Comparison of ENCODE assay signal across 15 cellular contexts in the genomic region with DNA sequence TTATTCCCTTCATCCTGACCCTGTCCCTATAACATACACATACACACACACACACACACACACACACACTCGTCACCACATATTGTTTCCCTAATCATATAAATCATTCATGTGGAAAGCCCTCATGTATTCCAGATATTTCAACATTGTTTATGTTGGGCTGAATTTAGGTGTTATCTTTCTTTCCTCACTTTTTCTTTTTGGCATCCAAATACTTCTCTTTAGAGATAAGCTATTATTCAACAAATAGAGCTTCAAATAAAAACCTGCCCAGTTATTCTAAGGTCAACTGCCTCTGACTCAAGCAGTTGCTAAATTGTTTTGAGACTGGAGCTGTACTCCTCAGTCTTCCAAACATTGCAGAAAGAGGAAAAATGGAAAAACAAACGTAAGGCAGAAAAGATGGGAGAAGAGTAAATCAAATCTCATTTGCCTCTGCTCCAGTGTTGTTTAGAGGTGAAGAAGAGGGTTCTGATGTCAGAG.
DNase-seq lines count a peak whose midpoint lies in the region; ATAC-seq and TF ChIP-seq lines count a peak whose summit lies in the region.
"Had no signal": no experiment of that assay in that cellular context is flagged by ENCODE, and none has a peak within 500 bp of the region (broad histone marks: within the 10 kb centered on the region; RNA-seq: fewer than 3 reads in every experiment).

No MANE protein-coding gene starts in this region.

- no peaks in the 10 kb centered on the region for H3K36me3 Mint-ChIP-seq in activated CD8-positive, alpha-beta memory T cell treated with anti-CD3 and anti-CD28 coated beads, Interleukin-2, amount 10 ng/mL, durations not matched to agents 7 days and 5 days
- H3K36me3 Mint-ChIP-seq: activated naive CD4-positive, alpha-beta T cell treated with anti-CD3 and anti-CD28 coated beads, Interleukin-2, amount 50 U/mL, for 72 hours had no signal

- H3K9me2 ChIP-seq in GM23248 (ENCODE audit: insufficient read depth): no peaks in the 10 kb centered on the region

- ATAC-seq in heart right ventricle: peak in 7 of 8 donors; percentile 58 to 81 (median 68)
- no peak for ATAC-seq in activated CD8-positive, alpha-beta memory T cell treated with anti-CD3 and anti-CD28 coated beads, Interleukin-2, amount 10 ng/mL, durations not matched to agents 7 days and 5 days
- ATAC-seq: activated naive CD4-positive, alpha-beta T cell treated with anti-CD3 and anti-CD28 coated beads, Interleukin-2, amount 50 U/mL, for 72 hours; left lobe of liver had no signal

- 35 to 36% methylated on average over 2 of the region's 2 CpGs for WGBS in GM23248 (ENCODE audit: low coverage in 1 of 2, low lambda C conversion rate in 2 of 2, missing lambda C conversion rate in 2 of 2), 2 experiments
- 58% methylated on average over 2 of the region's 2 CpGs for WGBS in heart right ventricle, 2 donors

- no peak overlapping the region for H3K4me3 Mint-ChIP-seq in activated CD8-positive, alpha-beta memory T cell treated with anti-CD3 and anti-CD28 coated beads, Interleukin-2, amount 10 ng/mL, durations not matched to agents 7 days and 5 days
- H3K4me3 Mint-ChIP-seq: B cell had no signal

- H3K9ac ChIP-seq in GM23248: peak overlapping the region; percentile 47; the same call in 1 of the 2 replicates

- H3K4me1 ChIP-seq in GM23248 (ENCODE audit: insufficient read depth): peaks cover 51% of the 10 kb centered on the region
- H3K4me1 ChIP-seq in heart right ventricle: peaks cover 0 to 24% (median 0%) of the 10 kb centered on the region in 9 donors

- CTCF ChIA-PET in activated CD8-positive, alpha-beta memory T cell treated with anti-CD3 and anti-CD28 coated beads, Interleukin-2, amount 10 ng/mL, durations not matched to agents 7 days and 5 days (lab: Charles Lee): no interaction called here

- peak overlapping the region; percentile 64 for H3K4me2 ChIP-seq in GM23248 (ENCODE audit: unreplicated experiment)

- H3K4me1 Mint-ChIP-seq in activated CD8-positive, alpha-beta memory T cell treated with anti-CD3 and anti-CD28 coated beads, Interleukin-2, amount 10 ng/mL, durations not matched to agents 7 days and 5 days: no peaks in the 10 kb centered on the region
- H3K4me1 Mint-ChIP-seq: B cell had no signal

- H3K36me3 ChIP-seq in GM23248 (ENCODE audit: low read depth) (no peaks in the 10 kb centered on the region), heart right ventricle (no peaks in the 10 kb centered on the region)
- H3K36me3 ChIP-seq: WERI-Rb-1 had no signal

- H2AFZ ChIP-seq in GM23248: no peak overlapping the region

- H3K79me2 ChIP-seq in GM23248 (ENCODE audit: insufficient read depth): no peaks in the 10 kb centered on the region

- peaks cover 4% of the 10 kb centered on the region for H3K27me3 Mint-ChIP-seq in activated CD8-positive, alpha-beta memory T cell treated with anti-CD3 and anti-CD28 coated beads, Interleukin-2, amount 10 ng/mL, durations not matched to agents 7 days and 5 days
- H3K27me3 Mint-ChIP-seq: B cell had no signal

- intact Hi-C loops in heart right ventricle (cut with DNase I): loop anchor here in 1 of 10 donors (10.0 kb wide), 1 partner anchor 213 kb away; the partner anchor contains the start of gene GAS1

- peaks cover 34% of the 10 kb centered on the region for H3F3A ChIP-seq in GM23248 (ENCODE audit: insufficient read depth)

- H3K4me3 ChIP-seq in GM23248: no peak overlapping the region
- H3K4me3 ChIP-seq in astrocyte of the cerebellum (ENCODE audit: low read depth, low read length): no peak overlapping the region
- no peak overlapping the region for H3K4me3 ChIP-seq in heart right ventricle
- no peak overlapping the region for H3K4me3 ChIP-seq in skeletal muscle cell (ENCODE audit: low read depth, low read length)
- H3K4me3 ChIP-seq: SK-N-MC had no signal

- no peak for TF ChIP-seq CTCF in astrocyte of the cerebellum (IDR thresholded peaks at IDR 0.05; ENCODE audit: low read depth, low read length, missing control alignments)
- no peak for TF ChIP-seq CTCF in heart right ventricle (IDR thresholded peaks at IDR 0.05)

- H3K27me3 ChIP-seq in GM23248 (replicated peaks; ENCODE audit: insufficient read depth): no peaks in the 10 kb centered on the region
- H3K27me3 ChIP-seq in heart right ventricle: no peaks in the 10 kb centered on the region

- H4K20me1 ChIP-seq in GM23248 (ENCODE audit: insufficient read depth): no peaks in the 10 kb centered on the region

- DNase-seq in GM23248 (peak; percentile 70), astrocyte of the cerebellum (ENCODE audit: low read depth) (peak; percentile 43), heart right ventricle (no peak), skeletal muscle cell (ENCODE audit: low read depth) (peak; percentile 47), SHP77 (lab: John Stamatoyannopoulos, UW) (no peak), foreskin melanocyte (no peak), MV-4-11 (lab: John Stamatoyannopoulos, UW) (no peak)
- DNase-seq in activated CD8-positive, alpha-beta memory T cell treated with anti-CD3 and anti-CD28 coated beads, Interleukin-2, amount 10 ng/mL, durations not matched to agents 7 days and 5 days: no peak
- DNase-seq: MM.1S, NCI-H2171 treated with DMSO at 0.1 percent for 48 hours, WERI-Rb-1 had no signal

- peak overlapping the region; percentile 79 for H3K27ac ChIP-seq in GM23248
- H3K27ac ChIP-seq in heart right ventricle: peak overlapping the region in 8 of 10 donors; percentile 20 to 67 (median 56)
- H3K27ac ChIP-seq: SK-N-MC, WERI-Rb-1 had no signal

- H3K9me3 ChIP-seq in GM23248 (ENCODE audit: low read depth) (no peaks in the 10 kb centered on the region), heart right ventricle (peaks cover 0 to 6% (median 0%) of the 10 kb centered on the region in 11 donors)

- in situ Hi-C loops in GM23248 (cut with MboI): loop anchor here (5.0 kb wide), 1 partner anchor 51 kb away; no protein-coding TSS in a partner anchor
- in situ Hi-C loops in astrocyte of the cerebellum (cut with HindIII; ENCODE audit: low sequenced_read_pairs): loop anchor here (5.0 kb wide), 1 partner anchor 94 kb away; no protein-coding TSS in a partner anchor

- H3K9me3 Mint-ChIP-seq in activated CD8-positive, alpha-beta memory T cell treated with anti-CD3 and anti-CD28 coated beads, Interleukin-2, amount 10 ng/mL, durations not matched to agents 7 days and 5 days (ENCODE audit: low read depth): no peaks in the 10 kb centered on the region
- H3K9me3 Mint-ChIP-seq: activated naive CD4-positive, alpha-beta T cell treated with anti-CD3 and anti-CD28 coated beads, Interleukin-2, amount 50 U/mL, for 72 hours had no signal

- H3K27ac Mint-ChIP-seq in activated CD8-positive, alpha-beta memory T cell treated with anti-CD3 and anti-CD28 coated beads, Interleukin-2, amount 10 ng/mL, durations not matched to agents 7 days and 5 days: no peak overlapping the region
- H3K27ac Mint-ChIP-seq: activated naive CD4-positive, alpha-beta T cell treated with anti-CD3 and anti-CD28 coated beads, Interleukin-2, amount 50 U/mL, for 72 hours; B cell had no signal

Comparison
In these comparisons a context has a peak if more than half of its experiments do, and no peak if none do; other contexts are left out.
1. DNase-seq: peak in GM23248 (single experiment), astrocyte of the cerebellum (single experiment) and skeletal muscle cell (single experiment); none in heart right ventricle (0 of 2), SHP77 (0 of 2), foreskin melanocyte (single experiment), MV-4-11 (single experiment) and activated CD8-positive, alpha-beta memory T cell treated with anti-CD3 and anti-CD28 coated beads, Interleukin-2, amount 10 ng/mL, durations not matched to agents 7 days and 5 days (single experiment).